In genomic region chr17:68289473-68289872, GRCh38 we compare ENCODE assay signal across 10 cellular contexts. TPM values are rescaled to one million over a fixed set of nuclear protein-coding genes. Genes with fewer than 3 reads are reported as not detected.
DNase-seq lines count a peak whose midpoint lies in the region; ATAC-seq and TF ChIP-seq lines count a peak whose summit lies in the region.
"Had no signal": no experiment of that assay in that cellular context is flagged by ENCODE, and none has a peak within 500 bp of the region (broad histone marks: within the 10 kb centered on the region; RNA-seq: fewer than 3 reads in every experiment).

No MANE protein-coding gene starts in this region.

- no peak for ATAC-seq in T-cell (replicated peaks in 1 of 4)
- ATAC-seq in stimulated activated effector memory CD8-positive, alpha-beta T cell treated with anti-CD3 and anti-CD28 coated beads, Interleukin-12 subunit alpha, Interleukin-12 subunit beta, amount 100 ng/mL, for 72 hours: no peak
- no peak for ATAC-seq in HG02763 (IDR thresholded peaks at IDR 0.05; ENCODE audit: unreplicated experiment)

- DNase-seq in T-helper 1 cell: no peak
- DNase-seq in T-cell: no peak
- DNase-seq in glutamatergic neuron: no peak
- no peak for DNase-seq in stimulated activated effector memory CD8-positive, alpha-beta T cell treated with anti-CD3 and anti-CD28 coated beads, Interleukin-12 subunit alpha, Interleukin-12 subunit beta, amount 100 ng/mL, for 72 hours (ENCODE audit: low spot score in 2 of 2)
- DNase-seq in GM10266 (ENCODE audit: extremely low spot score): no peak
- DNase-seq in cardiac septum (ENCODE audit: low spot score): no peak
- DNase-seq: activated naive CD4-positive, alpha-beta T cell treated with anti-CD3 and anti-CD28 coated beads, Interleukin-2, amount 50 U/mL, for 16 hours; SW 1271 had no signal

- POLR2A ChIA-PET in T-cell (lab: Charles Lee): interaction anchor here in 1 of 2 donors (0.5 to 1.0 kb wide), 4 partner anchors 66 to 254 kb away, joined by 3 to 10 read pairs (median 4); partner anchors contain the start of gene KPNA2

- H3K4me3 Mint-ChIP-seq in T-helper 1 cell treated with Interleukin-12 subunit alpha and Interleukin-12 subunit beta and Interleukin-4 antibody, amounts not matched to agents 30 μg/mL and 1 μg/mL, for 36 hours: peak overlapping the region; percentile 92
- H3K4me3 Mint-ChIP-seq in T-cell (peak overlapping the region; percentile 98 to 99 (median 98)), glutamatergic neuron (ENCODE audit: unreplicated experiment) (peak overlapping the region; percentile 90)
- peak overlapping the region; percentile 97 for H3K4me3 Mint-ChIP-seq in stimulated activated effector memory CD8-positive, alpha-beta T cell treated with anti-CD3 and anti-CD28 coated beads, Interleukin-12 subunit alpha, Interleukin-12 subunit beta, amount 100 ng/mL, for 72 hours

- H3K36me3 Mint-ChIP-seq in T-helper 1 cell treated with Interleukin-12 subunit alpha and Interleukin-12 subunit beta and Interleukin-4 antibody, amounts not matched to agents 30 μg/mL and 1 μg/mL, for 36 hours (ENCODE audit: low read depth): peaks cover 3% of the 10 kb centered on the region
- H3K36me3 Mint-ChIP-seq in T-cell (no peaks in the 10 kb centered on the region), glutamatergic neuron (ENCODE audit: unreplicated experiment) (no peaks in the 10 kb centered on the region)
- H3K36me3 Mint-ChIP-seq in stimulated activated effector memory CD8-positive, alpha-beta T cell treated with anti-CD3 and anti-CD28 coated beads, Interleukin-12 subunit alpha, Interleukin-12 subunit beta, amount 100 ng/mL, for 72 hours: peaks cover 7% of the 10 kb centered on the region

- peaks cover 33% of the 10 kb centered on the region for H3K4me1 Mint-ChIP-seq in T-helper 1 cell treated with Interleukin-12 subunit alpha and Interleukin-12 subunit beta and Interleukin-4 antibody, amounts not matched to agents 30 μg/mL and 1 μg/mL, for 36 hours (ENCODE audit: low read depth)
- H3K4me1 Mint-ChIP-seq in T-cell (peaks cover 46 to 65% (median 49%) of the 10 kb centered on the region in 3 donors), glutamatergic neuron (ENCODE audit: low read depth, unreplicated experiment) (peaks cover 5% of the 10 kb centered on the region)
- peaks cover 49% of the 10 kb centered on the region for H3K4me1 Mint-ChIP-seq in stimulated activated effector memory CD8-positive, alpha-beta T cell treated with anti-CD3 and anti-CD28 coated beads, Interleukin-12 subunit alpha, Interleukin-12 subunit beta, amount 100 ng/mL, for 72 hours

- H3K27ac Mint-ChIP-seq in T-helper 1 cell treated with Interleukin-12 subunit alpha and Interleukin-12 subunit beta and Interleukin-4 antibody, amounts not matched to agents 30 μg/mL and 1 μg/mL, for 36 hours: peak overlapping the region; percentile 92
- H3K27ac Mint-ChIP-seq in T-cell (peak overlapping the region; percentile 96 to 99), glutamatergic neuron (ENCODE audit: unreplicated experiment) (no peak overlapping the region)
- H3K27ac Mint-ChIP-seq in stimulated activated effector memory CD8-positive, alpha-beta T cell treated with anti-CD3 and anti-CD28 coated beads, Interleukin-12 subunit alpha, Interleukin-12 subunit beta, amount 100 ng/mL, for 72 hours: peak overlapping the region; percentile 13

- no peaks in the 10 kb centered on the region for H3K9me3 Mint-ChIP-seq in T-helper 1 cell treated with Interleukin-12 subunit alpha and Interleukin-12 subunit beta and Interleukin-4 antibody, amounts not matched to agents 30 μg/mL and 1 μg/mL, for 36 hours
- H3K9me3 Mint-ChIP-seq in T-cell (no peaks in the 10 kb centered on the region), glutamatergic neuron (ENCODE audit: unreplicated experiment) (peaks cover 2% of the 10 kb centered on the region)
- H3K9me3 Mint-ChIP-seq in stimulated activated effector memory CD8-positive, alpha-beta T cell treated with anti-CD3 and anti-CD28 coated beads, Interleukin-12 subunit alpha, Interleukin-12 subunit beta, amount 100 ng/mL, for 72 hours: no peaks in the 10 kb centered on the region

- CTCF ChIA-PET in T-cell (lab: Charles Lee): interaction anchor here (0.6 to 1.4 kb wide), 7 partner anchors 14 to 178 kb away, joined by 3 to 6 read pairs (median 5); partner anchors contain the start of gene WIPI1 (in 1 of the 2)

- intact Hi-C loops in cardiac septum (cut with DNase I): no loop called here

- peaks cover 4% of the 10 kb centered on the region for H3K27me3 Mint-ChIP-seq in T-helper 1 cell treated with Interleukin-12 subunit alpha and Interleukin-12 subunit beta and Interleukin-4 antibody, amounts not matched to agents 30 μg/mL and 1 μg/mL, for 36 hours (ENCODE audit: low read depth)
- H3K27me3 Mint-ChIP-seq in T-cell (no peaks in the 10 kb centered on the region), glutamatergic neuron (ENCODE audit: unreplicated experiment) (peaks cover 12% of the 10 kb centered on the region)

- no peak for TF ChIP-seq CTCF in glutamatergic neuron (IDR thresholded peaks at IDR 0.05; ENCODE audit: partially characterized antibody, unreplicated experiment)
- TF ChIP-seq CTCF in GM10266 (IDR thresholded peaks at IDR 0.05; ENCODE audit: control insufficient read depth, insufficient read depth, low read depth, missing control alignments): no peak

RNA-seq across cellular contexts. Expression of gene SLC16A6, which starts 1.5 kb away (rescaled TPM):
- total RNA-seq in T-cell: 10 to 100 TPM in 1 of 5 donors, 1 to 10 TPM in 4; 4.4 to 10.5 (median 7.0) TPM
- 0.25 TPM for total RNA-seq in glutamatergic neuron (ENCODE audit: unreplicated experiment)
- total RNA-seq in cardiac septum: 0.19 TPM

RNA-seq across cellular contexts. Expression of gene ARSG, which starts 1.8 kb away (rescaled TPM):
- total RNA-seq in T-cell (10 to 100 TPM; 14.5 to 22.9 (median 17.8) TPM), glutamatergic neuron (ENCODE audit: unreplicated experiment) (1.9 TPM), cardiac septum (2.7 TPM)

RNA-seq across cellular contexts. Expression of gene AMZ2, which starts 41.6 kb away (rescaled TPM):
- 10 to 100 TPM; 50.9 to 81.8 (median 60.5) TPM for total RNA-seq in T-cell
- 68.5 TPM for total RNA-seq in glutamatergic neuron (ENCODE audit: unreplicated experiment)
- 97.4 TPM for total RNA-seq in cardiac septum
